ENCODE assay signal across 1 cellular context in genomic region chr5:37198842-37199241, GRCh38.
TF ChIP-seq lines count a peak whose summit lies in the region.

No MANE protein-coding gene starts in this region.

TF ChIP-seq in K562, 482 proteins besides CTCF, POLR2A, EP300 and RAD21:
- no peak for TF ChIP-seq CEBPG (CRISPR knock-in tag; IDR thresholded peaks at IDR 0.05)
- TF ChIP-seq CEBPG (tag; conservative IDR thresholded peaks at IDR 0.05 in 1 of 2, IDR thresholded peaks at IDR 0.05 in 1 of 2) = peak; percentile 69 to 81
- TF ChIP-seq ZNF384 (IDR thresholded peaks at IDR 0.05; ENCODE audit: low read depth, low read length) = peak; percentile 36; the same call in 1 of the 2 replicates
- TF ChIP-seq, protein P1, sequence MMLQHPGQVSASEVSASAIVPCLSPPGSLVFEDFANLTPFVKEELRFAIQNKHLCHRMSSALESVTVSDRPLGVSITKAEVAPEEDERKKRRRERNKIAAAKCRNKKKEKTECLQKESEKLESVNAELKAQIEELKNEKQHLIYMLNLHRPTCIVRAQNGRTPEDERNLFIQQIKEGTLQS (IDR thresholded peaks at IDR 0.05) = peak; percentile 67
- TF ChIP-seq, protein P1 (CRISPR knock-in tag; conservative IDR thresholded peaks at IDR 0.05) = no peak
- no peak for TF ChIP-seq SIN3A (IDR thresholded peaks at IDR 0.05; ENCODE audit: borderline replicate concordance in 2 of 2, control insufficient read depth in 1 of 2, low read depth in 2 of 2, low read length in 2 of 2)
- TF ChIP-seq BRF1 (IDR thresholded peaks at IDR 0.05; ENCODE audit: borderline replicate concordance, extremely low read depth, insufficient read length) = no peak
- peak; percentile 72 for TF ChIP-seq CEBPB (tag; IDR thresholded peaks at IDR 0.05)
- TF ChIP-seq, protein P2, sequence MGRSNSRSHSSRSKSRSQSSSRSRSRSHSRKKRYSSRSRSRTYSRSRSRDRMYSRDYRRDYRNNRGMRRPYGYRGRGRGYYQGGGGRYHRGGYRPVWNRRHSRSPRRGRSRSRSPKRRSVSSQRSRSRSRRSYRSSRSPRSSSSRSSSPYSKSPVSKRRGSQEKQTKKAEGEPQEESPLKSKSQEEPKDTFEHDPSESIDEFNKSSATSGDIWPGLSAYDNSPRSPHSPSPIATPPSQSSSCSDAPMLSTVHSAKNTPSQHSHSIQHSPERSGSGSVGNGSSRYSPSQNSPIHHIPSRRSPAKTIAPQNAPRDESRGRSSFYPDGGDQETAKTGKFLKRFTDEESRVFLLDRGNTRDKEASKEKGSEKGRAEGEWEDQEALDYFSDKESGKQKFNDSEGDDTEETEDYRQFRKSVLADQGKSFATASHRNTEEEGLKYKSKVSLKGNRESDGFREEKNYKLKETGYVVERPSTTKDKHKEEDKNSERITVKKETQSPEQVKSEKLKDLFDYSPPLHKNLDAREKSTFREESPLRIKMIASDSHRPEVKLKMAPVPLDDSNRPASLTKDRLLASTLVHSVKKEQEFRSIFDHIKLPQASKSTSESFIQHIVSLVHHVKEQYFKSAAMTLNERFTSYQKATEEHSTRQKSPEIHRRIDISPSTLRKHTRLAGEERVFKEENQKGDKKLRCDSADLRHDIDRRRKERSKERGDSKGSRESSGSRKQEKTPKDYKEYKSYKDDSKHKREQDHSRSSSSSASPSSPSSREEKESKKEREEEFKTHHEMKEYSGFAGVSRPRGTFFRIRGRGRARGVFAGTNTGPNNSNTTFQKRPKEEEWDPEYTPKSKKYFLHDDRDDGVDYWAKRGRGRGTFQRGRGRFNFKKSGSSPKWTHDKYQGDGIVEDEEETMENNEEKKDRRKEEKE (IDR thresholded peaks at IDR 0.05; ENCODE audit: borderline replicate concordance in 1 of 2, control insufficient read depth in 1 of 2, low read depth in 2 of 2, low read length in 1 of 2) = no peak
